Comparison of ENCODE assay signal across 15 cellular contexts in the genomic region with DNA sequence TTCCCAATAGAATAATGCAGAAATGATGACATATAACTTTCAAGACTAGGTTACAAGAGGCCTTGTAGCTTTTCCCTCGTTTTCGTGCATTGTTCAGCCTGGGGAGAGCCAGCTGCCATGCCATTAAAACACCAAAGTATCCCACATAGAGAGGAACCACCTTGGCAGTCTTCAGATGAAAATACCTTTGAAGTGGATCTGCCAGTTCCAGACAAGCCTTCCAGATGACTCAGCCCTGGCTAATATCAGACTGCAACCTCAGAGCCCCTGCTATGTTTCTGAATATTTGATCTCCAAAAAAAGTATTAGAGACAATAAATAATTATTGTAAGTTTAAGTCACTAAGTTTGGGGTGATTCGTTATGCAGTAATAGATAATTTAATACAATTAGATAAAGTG.
DNase-seq lines count a peak whose midpoint lies in the region; TF ChIP-seq lines count a peak whose summit lies in the region.
"Had no signal": no experiment of that assay in that cellular context is flagged by ENCODE, and none has a peak within 500 bp of the region (broad histone marks: within the 10 kb centered on the region; RNA-seq: fewer than 3 reads in every experiment).

No MANE protein-coding gene starts in this region.

- H3K27me3 ChIP-seq in GM23248 (replicated peaks; ENCODE audit: insufficient read depth) (no peaks in the 10 kb centered on the region), ovary (no peaks in the 10 kb centered on the region)

- H3K4me1 ChIP-seq in GM23248 (ENCODE audit: insufficient read depth) (peaks cover 6% of the 10 kb centered on the region; the same call in 1 of the 2 replicates), ovary (ENCODE audit: insufficient read depth) (no peaks in the 10 kb centered on the region)

- H3K4me2 ChIP-seq in GM23248 (ENCODE audit: unreplicated experiment), result no peak overlapping the region

- intact Hi-C loops in ovary (cut with DNase I), result no loop called here

- H4K20me1 ChIP-seq in GM23248 (ENCODE audit: insufficient read depth), result no peaks in the 10 kb centered on the region

- no peak overlapping the region for H2AFZ ChIP-seq in GM23248

- no peak for TF ChIP-seq EP300 in ovary (IDR thresholded peaks at IDR 0.05)

- DNase-seq in GM23248 (peak; percentile 27), SW480 (ENCODE audit: low spot score) (peak; percentile 51), iPS-NIHi11 (ENCODE audit: low spot score) (peak; percentile 10), NCI-H2029 (lab: John Stamatoyannopoulos, UW) (no peak), ovary (no peak), T-helper 9 cell (no peak), substantia nigra (lab: John Stamatoyannopoulos, UW) (no peak)
- DNase-seq: activated CD4-positive, alpha-beta T cell treated with anti-CD3 and anti-CD28 coated beads, Interleukin-2, amount 10 ng/mL, durations not matched to agents 7 days and 5 days; activated T-cell treated with anti-CD3 and anti-CD28 coated beads, Interleukin-2, amount 50 U/mL, for 72 hours; COR-L47; H7; NCI-H1048; NCI-H2227 treated with DMSO at 0.1 percent for 48 hours; stimulated activated naive CD8-positive, alpha-beta T cell treated with anti-CD3 and anti-CD28 coated beads, Interleukin-15, Interleukin-2, amounts not matched to agents 100 U/mL and 50 U/mL, for 24 hours had no signal

- in situ Hi-C loops in GM23248 (cut with MboI), result no loop called here

- no peak for TF ChIP-seq CTCF in 22Rv1 (IDR thresholded peaks at IDR 0.05)
- no peak for TF ChIP-seq CTCF in ovary (IDR thresholded peaks at IDR 0.05)

- no peaks in the 10 kb centered on the region for H3F3A ChIP-seq in GM23248 (ENCODE audit: insufficient read depth)

- WGBS in GM23248 (ENCODE audit: low coverage in 1 of 2, low lambda C conversion rate in 2 of 2, missing lambda C conversion rate in 2 of 2), 2 experiments, result 62 to 69% methylated on average over 3 of the region's 3 CpGs
- WGBS in ovary, 3 donors, result 51 to 63% (median 63%) methylated on average over 3 of the region's 3 CpGs

- H3K9me3 ChIP-seq in GM23248 (ENCODE audit: low read depth) (no peaks in the 10 kb centered on the region), ovary (no peaks in the 10 kb centered on the region)

- H3K79me2 ChIP-seq in GM23248 (ENCODE audit: insufficient read depth), result no peaks in the 10 kb centered on the region

- H3K27ac ChIP-seq in 22Rv1 (peak overlapping the region; percentile 39), GM23248 (no peak overlapping the region), ovary (no peak overlapping the region), substantia nigra (ENCODE audit: low read depth, low read length, poor library complexity, severe bottlenecking) (no peak overlapping the region)

- TF ChIP-seq POLR2A in ovary (IDR thresholded peaks at IDR 0.05), result no peak

- H3K36me3 ChIP-seq in GM23248 (ENCODE audit: low read depth) (no peaks in the 10 kb centered on the region), ovary (no peaks in the 10 kb centered on the region)

- no peak overlapping the region for H3K9ac ChIP-seq in GM23248

- H3K4me3 ChIP-seq in GM23248 (no peak overlapping the region), ovary (no peak overlapping the region)

- H3K9me2 ChIP-seq in GM23248 (ENCODE audit: insufficient read depth), result no peaks in the 10 kb centered on the region

Comparison
In these comparisons a context has a peak if more than half of its experiments do, and no peak if none do; other contexts are left out.
1. DNase-seq: peak in GM23248 (single experiment), SW480 (single experiment) and iPS-NIHi11 (single experiment); none in NCI-H2029 (single experiment), ovary (0 of 5), T-helper 9 cell (single experiment) and substantia nigra (0 of 49).